Comparison of ENCODE assay signal across 16 cellular contexts in the genomic region with DNA sequence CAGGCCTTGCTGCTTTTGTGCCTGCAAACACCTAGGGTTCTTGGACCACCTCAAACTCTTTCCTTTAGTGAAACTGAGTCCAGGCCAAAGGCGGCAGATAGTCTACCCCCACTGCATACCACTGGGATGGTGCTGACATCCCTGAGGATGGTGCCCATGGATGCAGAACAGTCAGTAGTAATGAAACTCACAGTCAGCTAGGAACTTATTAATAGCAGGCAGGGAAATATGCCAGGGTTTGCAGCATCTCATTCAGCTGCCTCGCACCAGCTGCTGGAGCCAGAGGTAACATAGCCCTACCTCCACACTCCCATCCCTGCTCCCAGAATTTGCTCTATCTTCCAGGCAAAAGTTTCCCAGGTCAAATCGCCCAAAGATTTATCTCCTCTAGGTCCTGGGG.
DNase-seq lines count a peak whose midpoint lies in the region; ATAC-seq and TF ChIP-seq lines count a peak whose summit lies in the region.
"Had no signal": no experiment of that assay in that cellular context is flagged by ENCODE, and none has a peak within 500 bp of the region (broad histone marks: within the 10 kb centered on the region; RNA-seq: fewer than 3 reads in every experiment).

No MANE protein-coding gene starts in this region.

- DNase-seq in Ammon's horn (ENCODE audit: low spot score) (peak; percentile 32), ecto neural progenitor cell (ENCODE audit: low spot score) (peak; percentile 15), left cardiac atrium (no peak), right cardiac atrium (peak in 1 of 3 donors; percentile 52), spleen (no peak), colonic mucosa (no peak)
- DNase-seq: BE2C; Caco-2; CD4-positive, alpha-beta T cell; DMS153; DMS79; GDM1; GM23248 had no signal

- ATAC-seq in left cardiac atrium (peak; percentile 59 to 82), right cardiac atrium (peak; percentile 64 to 69), gastroesophageal sphincter (no peak)

- H3K36me3 ChIP-seq in spleen, result no peaks in the 10 kb centered on the region
- no peaks in the 10 kb centered on the region for H3K36me3 ChIP-seq in colonic mucosa
- no peaks in the 10 kb centered on the region for H3K36me3 ChIP-seq in gastroesophageal sphincter
- H3K36me3 ChIP-seq: BE2C, HAP-1 had no signal

- peak overlapping the region; percentile 67 for H3K27ac ChIP-seq in right cardiac atrium (ENCODE audit: low read length)
- no peak overlapping the region for H3K27ac ChIP-seq in spleen
- H3K27ac ChIP-seq in colonic mucosa, result no peak overlapping the region
- no peak overlapping the region for H3K27ac ChIP-seq in gastroesophageal sphincter
- H3K27ac ChIP-seq: C4-2B, GM23248 had no signal

- intact Hi-C loops in left cardiac atrium (cut with DNase I) (no loop called here), right cardiac atrium (cut with DNase I) (no loop called here), spleen (cut with DNase I; ENCODE audit: low total_unique reads) (no loop called here), colonic mucosa (cut with DNase I) (no loop called here)

- no peaks in the 10 kb centered on the region for H3K4me1 ChIP-seq in right cardiac atrium (ENCODE audit: control insufficient read depth, insufficient read depth, low read length)
- H3K4me1 ChIP-seq in spleen, result no peaks in the 10 kb centered on the region
- H3K4me1 ChIP-seq in colonic mucosa, result no peaks in the 10 kb centered on the region
- H3K4me1 ChIP-seq in gastroesophageal sphincter, result no peaks in the 10 kb centered on the region
- H3K4me1 ChIP-seq: BE2C, Caco-2, HAP-1 had no signal

- TF ChIP-seq POLR2A in spleen (IDR thresholded peaks at IDR 0.05) (no peak), gastroesophageal sphincter (IDR thresholded peaks at IDR 0.05) (no peak)

- H3K4me3 ChIP-seq in right cardiac atrium (ENCODE audit: low read length) (no peak overlapping the region), spleen (no peak overlapping the region), colonic mucosa (no peak overlapping the region), gastroesophageal sphincter (no peak overlapping the region)
- H3K4me3 ChIP-seq: GM23248, HAP-1 had no signal

- TF ChIP-seq CTCF in spleen (IDR thresholded peaks at IDR 0.05 in 8 of 11, conservative IDR thresholded peaks at IDR 0.05 in 3 of 11) (no peak), colonic mucosa (IDR thresholded peaks at IDR 0.05) (no peak), gastroesophageal sphincter (IDR thresholded peaks at IDR 0.05) (no peak)

- TF ChIP-seq EP300 in gastroesophageal sphincter (IDR thresholded peaks at IDR 0.05), result no peak

- H3K27me3 ChIP-seq in right cardiac atrium (ENCODE audit: control insufficient read depth, insufficient read depth) (no peaks in the 10 kb centered on the region), spleen (replicated peaks in 1 of 7) (peaks cover 0 to 22% (median 0%) of the 10 kb centered on the region in 7 donors), colonic mucosa (no peaks in the 10 kb centered on the region), gastroesophageal sphincter (peaks cover 4% of the 10 kb centered on the region)
- H3K27me3 ChIP-seq: BE2C had no signal

- H3K9me3 ChIP-seq in right cardiac atrium (ENCODE audit: control insufficient read depth, low read length), result no peaks in the 10 kb centered on the region
- H3K9me3 ChIP-seq in spleen, result no peaks in the 10 kb centered on the region
- H3K9me3 ChIP-seq in colonic mucosa, result no peaks in the 10 kb centered on the region
- H3K9me3 ChIP-seq in gastroesophageal sphincter, result no peaks in the 10 kb centered on the region
- H3K9me3 ChIP-seq: BE2C, Caco-2, HAP-1 had no signal

- no peak overlapping the region for H3K9ac ChIP-seq in colonic mucosa (ENCODE audit: low read depth in 2 of 2, low read length in 2 of 2)
- H3K9ac ChIP-seq: GM23248 had no signal

- 58% methylated on average over 3 of the region's 3 CpGs for WGBS in right cardiac atrium
- 80 to 92% (median 88%) methylated on average over 3 of the region's 3 CpGs for WGBS in spleen, 5 donors
- WGBS in gastroesophageal sphincter (ENCODE audit: low coverage in 1 of 2), 2 donors, result 69 to 90% methylated on average over 2 to 3 of the region's 3 CpGs

Comparison
In these comparisons a context has a peak if more than half of its experiments do, and no peak if none do; other contexts are left out.
1. DNase-seq: peak in Ammon's horn (single experiment) and ecto neural progenitor cell (single experiment); none in left cardiac atrium (single experiment), spleen (single experiment) and colonic mucosa (single experiment).